In the genomic region with DNA sequence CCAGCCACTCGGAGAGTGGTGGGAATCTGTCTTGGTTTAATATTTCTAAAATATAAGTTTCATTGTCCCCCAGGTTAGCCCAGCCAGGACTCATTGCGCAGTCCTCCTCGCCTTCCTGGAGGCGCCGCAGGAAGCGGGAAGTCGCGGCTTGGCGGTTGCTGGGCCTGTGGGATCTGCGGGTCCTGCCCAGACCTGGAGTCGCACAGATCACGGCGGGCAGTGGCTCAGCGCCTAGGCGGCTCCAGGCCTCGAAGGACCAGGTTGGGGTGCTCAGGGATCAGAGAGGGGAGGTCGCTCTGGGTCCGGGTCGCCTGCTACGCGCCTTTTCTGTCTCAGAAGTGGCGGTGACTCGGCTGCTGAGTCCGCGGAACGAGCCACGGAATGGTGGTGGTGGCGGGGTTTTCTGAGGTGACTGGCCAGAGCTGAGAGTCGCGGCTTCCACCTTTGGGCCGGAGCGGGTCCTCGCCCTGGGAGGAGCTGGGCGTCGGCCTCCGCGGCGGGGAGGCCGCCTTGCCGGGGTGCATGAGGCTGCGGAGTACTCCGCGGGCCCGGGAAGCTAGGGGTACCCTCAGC, we compare ENCODE assay signal across 2 cellular contexts.
A peak's percentile ranks its signal among the peaks of the same experiment; 100 is the strongest.
TF ChIP-seq lines count a peak whose summit lies in the region.

No MANE protein-coding gene starts in this region.

TF ChIP-seq in IMR-90, 13 proteins besides CTCF, POLR2A, EP300 and RAD21:
- TF ChIP-seq CEBPB (IDR thresholded peaks at IDR 0.05; ENCODE audit: low read depth, low read length) = no peak
- TF ChIP-seq RFX5 (IDR thresholded peaks at IDR 0.05; ENCODE audit: low read depth, low read length) = no peak
- TF ChIP-seq NFE2L2 (IDR thresholded peaks at IDR 0.05; ENCODE audit: low read depth, low read length) = no peak
- no peak for TF ChIP-seq FOS (IDR thresholded peaks at IDR 0.05; ENCODE audit: low read depth, low read length)
- TF ChIP-seq, protein P1, sequence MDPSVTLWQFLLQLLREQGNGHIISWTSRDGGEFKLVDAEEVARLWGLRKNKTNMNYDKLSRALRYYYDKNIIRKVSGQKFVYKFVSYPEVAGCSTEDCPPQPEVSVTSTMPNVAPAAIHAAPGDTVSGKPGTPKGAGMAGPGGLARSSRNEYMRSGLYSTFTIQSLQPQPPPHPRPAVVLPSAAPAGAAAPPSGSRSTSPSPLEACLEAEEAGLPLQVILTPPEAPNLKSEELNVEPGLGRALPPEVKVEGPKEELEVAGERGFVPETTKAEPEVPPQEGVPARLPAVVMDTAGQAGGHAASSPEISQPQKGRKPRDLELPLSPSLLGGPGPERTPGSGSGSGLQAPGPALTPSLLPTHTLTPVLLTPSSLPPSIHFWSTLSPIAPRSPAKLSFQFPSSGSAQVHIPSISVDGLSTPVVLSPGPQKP (IDR thresholded peaks at IDR 0.05; ENCODE audit: borderline replicate concordance, low read depth, low read length) = no peak
TF ChIP-seq in IMR-90: peak in this region for 0.

TF ChIP-seq in H1, 55 proteins besides CTCF, POLR2A, EP300 and RAD21:
- TF ChIP-seq SIRT6 (IDR thresholded peaks at IDR 0.05; ENCODE audit: low read length) (no peak), KDM1A (IDR thresholded peaks at IDR 0.05; ENCODE audit: borderline replicate concordance, low read length) (no peak), SP4 (IDR thresholded peaks at IDR 0.05; ENCODE audit: low read length) (no peak), CBX8 (IDR thresholded peaks at IDR 0.05; ENCODE audit: borderline replicate concordance, low read depth, low read length) (peak; percentile 72; the same call in 1 of the 2 replicates), RNF2 (IDR thresholded peaks at IDR 0.05; ENCODE audit: borderline replicate concordance, low read depth, low read length, missing control alignments, poor library complexity, severe bottlenecking) (peak; percentile 80), SIN3A (conservative IDR thresholded peaks at IDR 0.05 in 1 of 2, IDR thresholded peaks at IDR 0.05 in 1 of 2; ENCODE audit: low read depth in 1 of 2, low read length in 2 of 2) (no peak), CHD1 (IDR thresholded peaks at IDR 0.05; ENCODE audit: low read depth, low read length) (no peak), CHD2 (IDR thresholded peaks at IDR 0.05; ENCODE audit: low read length) (no peak), SUZ12 (IDR thresholded peaks at IDR 0.05; ENCODE audit: low read length) (peak; percentile 98), ZNF274 (IDR thresholded peaks at IDR 0.05; ENCODE audit: borderline replicate concordance, extremely low read depth, low read length) (no peak), EZH2 (IDR thresholded peaks at IDR 0.05; ENCODE audit: low read depth, low read length, severe bottlenecking) (peak; percentile 100)
- TF ChIP-seq, protein P2, sequence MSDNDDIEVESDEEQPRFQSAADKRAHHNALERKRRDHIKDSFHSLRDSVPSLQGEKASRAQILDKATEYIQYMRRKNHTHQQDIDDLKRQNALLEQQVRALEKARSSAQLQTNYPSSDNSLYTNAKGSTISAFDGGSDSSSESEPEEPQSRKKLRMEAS (IDR thresholded peaks at IDR 0.05) = no peak
